8 cellular contexts compared by ENCODE assay signal in the genomic region with DNA sequence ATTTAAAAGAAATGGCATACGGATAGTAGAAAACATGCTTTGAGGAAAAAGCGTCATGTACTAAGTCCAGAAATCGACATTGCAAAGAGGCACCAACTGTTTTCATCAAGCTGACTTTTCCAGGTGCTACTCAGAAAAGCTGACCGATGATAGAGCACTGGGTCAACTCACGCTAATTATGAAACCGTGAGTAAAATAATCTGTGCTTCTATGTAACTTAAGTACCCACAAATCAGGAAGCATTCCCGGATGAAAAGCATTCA. TPM values are rescaled to one million over a fixed set of nuclear protein-coding genes. Genes with fewer than 3 reads are reported as not detected.
A peak's percentile ranks its signal among the peaks of the same experiment; 100 is the strongest.
DNase-seq lines count a peak whose midpoint lies in the region; ATAC-seq and TF ChIP-seq lines count a peak whose summit lies in the region.

No MANE protein-coding gene starts in this region.

- DNase-seq in ovary (no peak), KG1 (lab: John Stamatoyannopoulos, UW) (no peak), anterior cingulate cortex (lab: John Stamatoyannopoulos, UW) (no peak), NCI-H187 (lab: John Stamatoyannopoulos, UW) (no peak)

- H3K4me3 ChIP-seq in HEK293 (ENCODE audit: low read depth, low read length) (peak overlapping the region; percentile 81), OCI-LY3 (ENCODE audit: low read length) (peak overlapping the region; percentile 94), esophagus (ENCODE audit: low read depth in 1 of 2, low read length in 2 of 2) (peak overlapping the region; percentile 91), ovary (peak overlapping the region; percentile 87)

- POLR2A ChIA-PET in HEK293 (lab: Yijun Ruan, JAX): interaction anchor here (2.4 kb wide), 1 partner anchor 44 kb away, joined by 18 read pairs; the partner anchor contains the start of gene DUSP19

- TF ChIP-seq EP300 in ovary (IDR thresholded peaks at IDR 0.05): no peak

- H3K27me3 ChIP-seq in OCI-LY3 (ENCODE audit: low read depth, low read length): no peaks in the 10 kb centered on the region
- H3K27me3 ChIP-seq in esophagus (ENCODE audit: control insufficient read depth in 1 of 2, insufficient read depth in 2 of 2, low read length in 2 of 2): no peaks in the 10 kb centered on the region
- no peaks in the 10 kb centered on the region for H3K27me3 ChIP-seq in ovary

- H2AFZ ChIP-seq in OCI-LY3 (ENCODE audit: low read depth, low read length): peak overlapping the region; percentile 99

- H4K20me1 ChIP-seq in OCI-LY3 (ENCODE audit: insufficient read depth, low read length): peaks cover 5% of the 10 kb centered on the region; the same call in 1 of the 2 replicates

- peak overlapping the region; percentile 78 for H3K4me2 ChIP-seq in OCI-LY3 (ENCODE audit: low read length)

- H3K79me2 ChIP-seq in OCI-LY3 (ENCODE audit: low read length): peaks cover 46% of the 10 kb centered on the region

- H3K36me3 ChIP-seq in HEK293 (ENCODE audit: control insufficient read depth in 2 of 2, insufficient read depth in 1 of 2, low read length in 2 of 2) (peaks cover 0 to 5% of the 10 kb centered on the region in 2 experiments; a peak in 1 of 3 replicates), OCI-LY3 (replicated peaks; ENCODE audit: low read depth, low read length) (peaks cover 3% of the 10 kb centered on the region), esophagus (ENCODE audit: control insufficient read depth in 2 of 2, insufficient read depth in 2 of 2, low read length in 1 of 2) (no peaks in the 10 kb centered on the region), ovary (no peaks in the 10 kb centered on the region)

- H3K4me1 ChIP-seq in HEK293 (ENCODE audit: control insufficient read depth, insufficient read depth, low read length): no peaks in the 10 kb centered on the region
- peaks cover 15% of the 10 kb centered on the region for H3K4me1 ChIP-seq in OCI-LY3 (ENCODE audit: low read length)
- no peaks in the 10 kb centered on the region for H3K4me1 ChIP-seq in esophagus (ENCODE audit: control insufficient read depth in 2 of 2, insufficient read depth in 2 of 2, low read length in 1 of 2)
- peaks cover 6% of the 10 kb centered on the region for H3K4me1 ChIP-seq in ovary (ENCODE audit: insufficient read depth)

- TF ChIP-seq POLR2A in ovary (IDR thresholded peaks at IDR 0.05): no peak

- TF ChIP-seq CTCF in HEK293 (tag by site-specific recombination; IDR thresholded peaks at IDR 0.05) (no peak), OCI-LY3 (IDR thresholded peaks at IDR 0.05; ENCODE audit: low read depth, low read length) (no peak), ovary (IDR thresholded peaks at IDR 0.05) (no peak)

- 0% methylated on average over 7 of the region's 7 CpGs for WGBS in esophagus, 2 donors
- 0 to 1% (median 0%) methylated on average over 7 of the region's 7 CpGs for WGBS in ovary, 3 donors

- intact Hi-C loops in ovary (cut with DNase I): loop anchor here in 1 of 4 donors (5.0 kb wide), 1 partner anchor 87 kb away; the partner anchor contains the start of gene NCKAP1

- H3K27ac ChIP-seq in HEK293 (ENCODE audit: extremely low read depth, low read depth, low read length) (peak overlapping the region; percentile 14), OCI-LY3 (ENCODE audit: low read length) (peak overlapping the region; percentile 87), esophagus (ENCODE audit: low read depth in 2 of 2, low read length in 1 of 2) (peak overlapping the region; percentile 79 to 96), ovary (peak overlapping the region; percentile 20 to 64)

- ATAC-seq in GM18520 (IDR thresholded peaks at IDR 0.05; ENCODE audit: unreplicated experiment): peak; percentile 24

- H3K9me3 ChIP-seq in HEK293 (ENCODE audit: control insufficient read depth, insufficient read depth, low read depth, low read length) (no peaks in the 10 kb centered on the region), OCI-LY3 (ENCODE audit: insufficient read depth, low read length) (no peaks in the 10 kb centered on the region), esophagus (ENCODE audit: control insufficient read depth in 2 of 2, insufficient read depth in 1 of 2, low read depth in 1 of 2, low read length in 1 of 2) (no peaks in the 10 kb centered on the region), ovary (no peaks in the 10 kb centered on the region)

- CTCF ChIA-PET in HEK293 (lab: Yijun Ruan, JAX): interaction anchor here (0.6 to 0.9 kb wide), 2 partner anchors 14 to 339 kb away, joined by 3 read pairs; no protein-coding TSS in a partner anchor

- H3K9ac ChIP-seq in OCI-LY3 (ENCODE audit: low read length): peak overlapping the region; percentile 84

TF ChIP-seq in HEK293, 187 proteins besides CTCF, POLR2A, EP300 and RAD21:
- TF ChIP-seq PRDM1 (tag by site-specific recombination; IDR thresholded peaks at IDR 0.05) (0 out of 2 replicates have a peak, but pooled peaks have one; percentile 24), ZNF211 (tag by site-specific recombination; IDR thresholded peaks at IDR 0.05; ENCODE audit: low read depth) (no peak), GLI2 (tag by site-specific recombination; IDR thresholded peaks at IDR 0.05; ENCODE audit: borderline replicate concordance, low read depth) (peak; percentile 2; the same call in 1 of the 2 replicates)

RNA-seq across cellular contexts. Expression of gene NUP35, which starts 0.4 kb away (rescaled TPM):
- polyA plus RNA-seq in esophagus (10 to 100 TPM in 1 of 2 donors, 1 to 10 TPM in 1; 4.4 to 10.2 TPM), ovary (10 to 100 TPM; 12.2 to 14.2 TPM)
- 10 to 100 TPM; 15.2 to 28.5 (median 19.7) TPM for total RNA-seq in ovary

RNA-seq across cellular contexts. Expression of gene DUSP19, which starts 45.3 kb away (rescaled TPM):
- polyA plus RNA-seq in esophagus: under 1 TPM; 0.40 to 0.55 TPM
- 1 to 10 TPM; 2.7 to 5.5 (median 3.8) TPM for total RNA-seq in ovary
- 1 to 10 TPM; 1.4 to 3.4 TPM for polyA plus RNA-seq in ovary

Comparison
In these comparisons a context has a peak if more than half of its experiments do, and no peak if none do; other contexts are left out.
1. H3K27ac ChIP-seq: peak in every context shown above with its lines; median percentile 88 in esophagus; 87 in OCI-LY3; 42 in ovary; 14 in HEK293.